11 cellular contexts compared by ENCODE assay signal in genomic region chr4:169033660-169034059, GRCh38. TPM values are rescaled to one million over a fixed set of nuclear protein-coding genes. Genes with fewer than 3 reads are reported as not detected.
DNase-seq lines count a peak whose midpoint lies in the region; ATAC-seq and TF ChIP-seq lines count a peak whose summit lies in the region.
"Had no signal": no experiment of that assay in that cellular context is flagged by ENCODE, and none has a peak within 500 bp of the region (broad histone marks: within the 10 kb centered on the region; RNA-seq: fewer than 3 reads in every experiment).

No MANE protein-coding gene starts in this region.

- no peaks in the 10 kb centered on the region for H3K9me3 Mint-ChIP-seq in osteocyte (ENCODE audit: unreplicated experiment)

- no peaks in the 10 kb centered on the region for H3K36me3 Mint-ChIP-seq in osteocyte (ENCODE audit: unreplicated experiment)

- TF ChIP-seq CTCF in RWPE2 (IDR thresholded peaks at IDR 0.05; ENCODE audit: poor library complexity, severe bottlenecking) (no peak), osteocyte (IDR thresholded peaks at IDR 0.05) (no peak)

- H3K27me3 Mint-ChIP-seq in osteocyte (ENCODE audit: unreplicated experiment): peaks cover 3% of the 10 kb centered on the region

- H3K4me1 ChIP-seq in RWPE2 (ENCODE audit: insufficient read depth, poor library complexity, severe bottlenecking): peaks cover 13% of the 10 kb centered on the region

- intact Hi-C loops in left colon (cut with DNase I, micrococcal nuclease): no loop called here

- DNase-seq in DMS79 treated with DMSO at 0.1 percent for 48 hours (lab: John Stamatoyannopoulos, UW) (peak; percentile 4), DMS79 (lab: John Stamatoyannopoulos, UW) (no peak), RWPE2 (ENCODE audit: low spot score) (peak; percentile 74), left colon (no peak), osteocyte (ENCODE audit: extremely low spot score, unreplicated experiment) (no peak)
- DNase-seq in activated naive CD4-positive, alpha-beta T cell treated with anti-CD3 and anti-CD28 coated beads, Interleukin-2, amount 50 U/mL, for 16 hours: no peak
- DNase-seq: NCI-H1694 treated with DMSO at 0.1 percent for 48 hours, retina, SIG-M5 had no signal

- H3K27ac Mint-ChIP-seq in osteocyte (ENCODE audit: unreplicated experiment): no peak overlapping the region

- H3K27me3 ChIP-seq in RWPE2 (ENCODE audit: insufficient read depth, poor library complexity, severe bottlenecking): no peaks in the 10 kb centered on the region

- H3K4me1 Mint-ChIP-seq in osteocyte (ENCODE audit: unreplicated experiment): no peaks in the 10 kb centered on the region

- no peaks in the 10 kb centered on the region; the same call in 1 of the 2 replicates for H3K36me3 ChIP-seq in RWPE2 (ENCODE audit: low read depth)

- H3K9me3 ChIP-seq in RWPE2 (ENCODE audit: severe bottlenecking): no peaks in the 10 kb centered on the region

- H3K4me3 ChIP-seq in RWPE2 (ENCODE audit: severe bottlenecking): no peak overlapping the region

- H3K4me3 Mint-ChIP-seq in osteocyte (ENCODE audit: unreplicated experiment): no peak overlapping the region

- ATAC-seq in HG02798 (IDR thresholded peaks at IDR 0.05; ENCODE audit: poor library complexity, unreplicated experiment) (peak; percentile 50), RWPE2 (ENCODE audit: low read depth) (peak; percentile 96), left colon (peak; percentile 26), HG02763 (IDR thresholded peaks at IDR 0.05; ENCODE audit: unreplicated experiment) (no peak)

- H3K27ac ChIP-seq in RWPE2 (ENCODE audit: poor library complexity, severe bottlenecking): no peak overlapping the region

RNA-seq across cellular contexts. Expression of gene CBR4, which starts 23.6 kb away (rescaled TPM):
- total RNA-seq in left colon (10 to 100 TPM; 28.0 to 29.6 TPM), osteocyte (20.8 and 22.6 TPM in 2 replicates)

Comparison
In these comparisons a context has a peak if more than half of its experiments do, and no peak if none do; other contexts are left out.
1. DNase-seq: peak in DMS79 treated with DMSO at 0.1 percent for 48 hours (single experiment) and RWPE2 (single experiment); none in DMS79 (single experiment), left colon (0 of 2), osteocyte (single experiment) and activated naive CD4-positive, alpha-beta T cell treated with anti-CD3 and anti-CD28 coated beads, Interleukin-2, amount 50 U/mL, for 16 hours (single experiment).